Comparison of ENCODE assay signal across 1 cellular context in genomic region chr16:57736419-57737281, GRCh38.
A peak's percentile ranks its signal among the peaks of the same experiment; 100 is the strongest.
TF ChIP-seq lines count a peak whose summit lies in the region.

No MANE protein-coding gene starts in this region.

TF ChIP-seq in HepG2, 621 proteins besides CTCF, POLR2A, EP300 and RAD21 (continued from another document and continues in another):
- TF ChIP-seq ZNF503 (CRISPR knock-in tag; IDR thresholded peaks at IDR 0.05): no peak
- TF ChIP-seq TFE3 (CRISPR knock-in tag; IDR thresholded peaks at IDR 0.05): no peak
- no peak for TF ChIP-seq ZUFSP (CRISPR knock-in tag; IDR thresholded peaks at IDR 0.05; ENCODE audit: borderline replicate concordance)
- TF ChIP-seq CREBL2 (CRISPR knock-in tag; IDR thresholded peaks at IDR 0.05; ENCODE audit: borderline replicate concordance): no peak
- no peak for TF ChIP-seq U2AF1 (optimal IDR thresholded peaks at IDR 0.05; ENCODE audit: low read depth, low read length)
- no peak for TF ChIP-seq HMGA1 (CRISPR knock-in tag; conservative IDR thresholded peaks at IDR 0.05)
- TF ChIP-seq KDM5A (IDR thresholded peaks at IDR 0.05; ENCODE audit: borderline replicate concordance, low read length): no peak
- TF ChIP-seq ZNF644 (CRISPR knock-in tag; IDR thresholded peaks at IDR 0.05; ENCODE audit: low read depth): no peak
- TF ChIP-seq AHR (CRISPR knock-in tag; IDR thresholded peaks at IDR 0.05): peak; percentile 70; the same call in 1 of the 2 replicates
- TF ChIP-seq POLR2G (IDR thresholded peaks at IDR 0.05; ENCODE audit: low read depth, low read length): peak; percentile 56; the same call in 1 of the 2 replicates
- TF ChIP-seq ZNF136 (CRISPR knock-in tag; IDR thresholded peaks at IDR 0.05; ENCODE audit: low read depth): no peak
- TF ChIP-seq SOX13 (IDR thresholded peaks at IDR 0.05): no peak
- no peak for TF ChIP-seq SOX13 (CRISPR knock-in tag; conservative IDR thresholded peaks at IDR 0.05 in 1 of 2, IDR thresholded peaks at IDR 0.05 in 1 of 2)
- TF ChIP-seq RFXAP (CRISPR knock-in tag; IDR thresholded peaks at IDR 0.05; ENCODE audit: borderline replicate concordance): peak; percentile 40; the same call in 1 of the 2 replicates
- peak; percentile 31; the same call in 1 of the 2 replicates for TF ChIP-seq TGIF2 (CRISPR knock-in tag; IDR thresholded peaks at IDR 0.05)
- TF ChIP-seq EHMT2 (IDR thresholded peaks at IDR 0.05; ENCODE audit: borderline replicate concordance, low read depth, low read length): no peak
- TF ChIP-seq ZNF282 (IDR thresholded peaks at IDR 0.05; ENCODE audit: partially characterized antibody): no peak
- TF ChIP-seq ZNF350 (CRISPR knock-in tag; IDR thresholded peaks at IDR 0.05; ENCODE audit: borderline replicate concordance, low read depth): peak; percentile 48; the same call in 1 of the 2 replicates
- no peak for TF ChIP-seq ZNF207 (IDR thresholded peaks at IDR 0.05; ENCODE audit: borderline replicate concordance)
- no peak for TF ChIP-seq TRIM24 (CRISPR knock-in tag; IDR thresholded peaks at IDR 0.05)
- TF ChIP-seq ZBTB21 (CRISPR knock-in tag; IDR thresholded peaks at IDR 0.05): peak; percentile 12; the same call in 1 of the 2 replicates
- 0 out of 2 replicates have a peak, but pooled peaks have one; percentile 3 for TF ChIP-seq SRF (IDR thresholded peaks at IDR 0.05; ENCODE audit: low read depth, low read length)
- 0 out of 2 replicates have a peak, but pooled peaks have one; percentile 23 for TF ChIP-seq ARID3A (IDR thresholded peaks at IDR 0.05; ENCODE audit: low read depth, low read length)
- TF ChIP-seq ZNF772 (CRISPR knock-in tag; IDR thresholded peaks at IDR 0.05): peak; percentile 67; the same call in 1 of the 2 replicates
- TF ChIP-seq ZNF646 (CRISPR knock-in tag; IDR thresholded peaks at IDR 0.05): no peak
- no peak for TF ChIP-seq ZNF24 (IDR thresholded peaks at IDR 0.05)
- TF ChIP-seq CHD2 (IDR thresholded peaks at IDR 0.05; ENCODE audit: low read depth, low read length): peak; percentile 38; the same call in 1 of the 2 replicates
- no peak for TF ChIP-seq RFX3 (CRISPR knock-in tag; IDR thresholded peaks at IDR 0.05)
- peak; percentile 84 for TF ChIP-seq HMGXB3 (CRISPR knock-in tag; IDR thresholded peaks at IDR 0.05; ENCODE audit: borderline replicate concordance)
- no peak; the same call in 1 of the 2 replicates for TF ChIP-seq PAXIP1 (CRISPR knock-in tag; conservative IDR thresholded peaks at IDR 0.05)
- TF ChIP-seq NFYC (CRISPR knock-in tag; IDR thresholded peaks at IDR 0.05): peak; percentile 32
